ENCODE assay signal across 1 cellular context in genomic region chr22:39017596-39018365, GRCh38.
A peak's percentile ranks its signal among the peaks of the same experiment; 100 is the strongest.
TF ChIP-seq lines count a peak whose summit lies in the region.

No MANE protein-coding gene starts in this region.

TF ChIP-seq in WTC11, 78 proteins besides CTCF, POLR2A, EP300 and RAD21 (continued from another document and continues in another):
- no peak for TF ChIP-seq E2F4 (CRISPR knock-in tag; IDR thresholded peaks at IDR 0.05; ENCODE audit: borderline replicate concordance, low read depth)
- peak; percentile 74; the same call in 1 of the 2 replicates for TF ChIP-seq USF1 (CRISPR knock-in tag; IDR thresholded peaks at IDR 0.05)
- TF ChIP-seq SMAD3 (CRISPR knock-in tag; IDR thresholded peaks at IDR 0.05; ENCODE audit: borderline replicate concordance) = peak; percentile 16; the same call in 1 of the 2 replicates
- TF ChIP-seq TCF7 (CRISPR knock-in tag; IDR thresholded peaks at IDR 0.05; ENCODE audit: low read depth) = no peak
- no peak for TF ChIP-seq MXD4 (CRISPR knock-in tag; IDR thresholded peaks at IDR 0.05; ENCODE audit: borderline replicate concordance)
- TF ChIP-seq NFYB (CRISPR knock-in tag; conservative IDR thresholded peaks at IDR 0.05; ENCODE audit: low read depth) = no peak
- no peak for TF ChIP-seq ZNF219 (CRISPR knock-in tag; IDR thresholded peaks at IDR 0.05; ENCODE audit: borderline replicate concordance)
- TF ChIP-seq USF2 (CRISPR knock-in tag; IDR thresholded peaks at IDR 0.05) = peak; percentile 72
- TF ChIP-seq ZNF671 (CRISPR knock-in tag; IDR thresholded peaks at IDR 0.05) = no peak
- no peak for TF ChIP-seq SP1 (CRISPR knock-in tag; conservative IDR thresholded peaks at IDR 0.05)
- TF ChIP-seq ETV6 (CRISPR knock-in tag; IDR thresholded peaks at IDR 0.05) = peak; percentile 73; the same call in 1 of the 2 replicates
- no peak for TF ChIP-seq FOXJ3 (CRISPR knock-in tag; IDR thresholded peaks at IDR 0.05; ENCODE audit: borderline replicate concordance)
- TF ChIP-seq E2F5 (CRISPR knock-in tag; IDR thresholded peaks at IDR 0.05) = no peak
- TF ChIP-seq ZNF512 (CRISPR knock-in tag; IDR thresholded peaks at IDR 0.05; ENCODE audit: borderline replicate concordance) = no peak
- TF ChIP-seq ERG (CRISPR knock-in tag; IDR thresholded peaks at IDR 0.05) = no peak
- no peak for TF ChIP-seq GRHL2 (CRISPR knock-in tag; IDR thresholded peaks at IDR 0.05; ENCODE audit: insufficient replicate concordance, severe bottlenecking)
- TF ChIP-seq ZNF281 (CRISPR knock-in tag; IDR thresholded peaks at IDR 0.05) = no peak
- no peak for TF ChIP-seq TEAD4 (CRISPR knock-in tag; IDR thresholded peaks at IDR 0.05)
- TF ChIP-seq AFF4 (CRISPR knock-in tag; IDR thresholded peaks at IDR 0.05; ENCODE audit: borderline replicate concordance) = 0 out of 2 replicates have a peak, but pooled peaks have one; percentile 18
- no peak for TF ChIP-seq ATF3 (CRISPR knock-in tag; conservative IDR thresholded peaks at IDR 0.05)
- no peak for TF ChIP-seq ATF2 (CRISPR knock-in tag; IDR thresholded peaks at IDR 0.05; ENCODE audit: borderline replicate concordance, low read depth)
- TF ChIP-seq CDX4 (CRISPR knock-in tag; IDR thresholded peaks at IDR 0.05; ENCODE audit: borderline replicate concordance) = no peak
- TF ChIP-seq GABPB1 (CRISPR knock-in tag; IDR thresholded peaks at IDR 0.05) = no peak
- TF ChIP-seq NR3C1 (CRISPR knock-in tag; conservative IDR thresholded peaks at IDR 0.05; ENCODE audit: low read depth) = no peak
- TF ChIP-seq NFE2L1 (CRISPR knock-in tag; IDR thresholded peaks at IDR 0.05) = no peak
- TF ChIP-seq ZMAT4 (CRISPR knock-in tag; IDR thresholded peaks at IDR 0.05) = no peak
- no peak for TF ChIP-seq ZNF317 (CRISPR knock-in tag; IDR thresholded peaks at IDR 0.05; ENCODE audit: borderline replicate concordance, low read depth)
- TF ChIP-seq AR (CRISPR knock-in tag; IDR thresholded peaks at IDR 0.05) = no peak
- TF ChIP-seq PRRX2 (CRISPR knock-in tag; IDR thresholded peaks at IDR 0.05) = no peak
- TF ChIP-seq GTF2I (CRISPR knock-in tag; conservative IDR thresholded peaks at IDR 0.05) = no peak
- no peak for TF ChIP-seq HMGXB4 (CRISPR knock-in tag; IDR thresholded peaks at IDR 0.05)
- no peak for TF ChIP-seq JAZF1 (CRISPR knock-in tag; IDR thresholded peaks at IDR 0.05)
- no peak for TF ChIP-seq ZNF396 (CRISPR knock-in tag; IDR thresholded peaks at IDR 0.05; ENCODE audit: borderline replicate concordance)
- no peak for TF ChIP-seq ZNF138 (CRISPR knock-in tag; conservative IDR thresholded peaks at IDR 0.05)
- no peak for TF ChIP-seq RORB (CRISPR knock-in tag; IDR thresholded peaks at IDR 0.05)
- TF ChIP-seq MYBL2 (CRISPR knock-in tag; IDR thresholded peaks at IDR 0.05) = no peak
